ENCODE assay signal across 8 cellular contexts in the genomic region with DNA sequence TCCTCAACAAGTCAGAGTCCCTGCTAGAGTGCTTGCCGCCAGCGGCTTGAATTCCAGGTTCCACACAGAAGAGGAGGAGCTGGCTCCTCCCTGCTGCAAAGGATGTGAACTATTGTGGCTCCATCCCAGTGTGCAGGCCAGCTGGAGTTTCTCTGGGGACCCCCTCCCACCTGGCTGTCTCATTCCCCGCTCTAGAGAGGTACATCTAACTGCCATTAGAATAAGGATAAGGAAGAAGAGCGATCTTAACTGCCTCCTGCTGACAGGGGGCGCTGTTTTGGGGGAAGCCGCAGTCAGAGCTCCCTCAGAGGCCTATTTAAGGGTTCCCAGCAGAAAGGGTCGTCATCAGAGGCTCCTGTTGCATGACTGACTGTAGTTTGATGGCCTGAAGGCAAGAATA. TPM values are rescaled to one million over a fixed set of nuclear protein-coding genes. Genes with fewer than 3 reads are reported as not detected.
A peak's percentile ranks its signal among the peaks of the same experiment; 100 is the strongest.
DNase-seq lines count a peak whose midpoint lies in the region; ATAC-seq, FAIRE-seq and TF ChIP-seq lines count a peak whose summit lies in the region.

No MANE protein-coding gene starts in this region.

- no TSS peak for BruUV-seq in HepG2 (replicated peaks; lab: Mats Ljungman, UMichigan)

- POLR2A ChIA-PET in HepG2 (lab: Yijun Ruan, JAX), result no interaction called here

- no peaks in the 10 kb centered on the region for H3K9me3 ChIP-seq in HepG2 (ENCODE audit: low read length)
- no peaks in the 10 kb centered on the region for H3K9me3 ChIP-seq in right lobe of liver

- no peak overlapping the region for H3K9ac ChIP-seq in HepG2 (ENCODE audit: insufficient read depth, low read depth, low read length)

- FAIRE-seq in HepG2 (lab: Jason Lieb, UNC), result no peak
- FAIRE-seq in urothelium cell line (lab: Jason Lieb, UNC), result no peak

- TF ChIP-seq EP300 in HepG2 (IDR thresholded peaks at IDR 0.05; ENCODE audit: low read depth in 2 of 2, low read length in 2 of 2) (no peak), HepG2 (CRISPR knock-in tag; IDR thresholded peaks at IDR 0.05; ENCODE audit: borderline replicate concordance) (no peak)

- in situ Hi-C loops in HepG2 (cut with HindIII; ENCODE audit: extremely low pct_ligation_motif_present, low pct_unique_long_range_greater_than_20kb), result no loop called here

- H3K27ac ChIP-seq in HepG2 (ENCODE audit: extremely low read length, insufficient read depth, low read length) (no peak overlapping the region), right lobe of liver (no peak overlapping the region), foreskin keratinocyte (no peak overlapping the region)

- H4K20me1 ChIP-seq in HepG2 (ENCODE audit: insufficient read depth, low read length), result no peaks in the 10 kb centered on the region

- no peak; the same call in 2 of the 3 replicates for ATAC-seq in HepG2
- ATAC-seq in right lobe of liver, result no peak
- no peak for ATAC-seq in foreskin keratinocyte
- no peak for ATAC-seq in GM19452 (IDR thresholded peaks at IDR 0.05; ENCODE audit: unreplicated experiment)

- no peak for DNase-seq in HepG2 (ENCODE audit: low spot score)
- no peak for DNase-seq in right lobe of liver
- peak; percentile 14 for DNase-seq in RKO (ENCODE audit: low spot score)
- peak in 1 of 2 donors; percentile 1 for DNase-seq in foreskin keratinocyte
- DNase-seq in urothelium cell line (ENCODE audit: low spot score), result no peak
- no peak for DNase-seq in AG08396 (ENCODE audit: low spot score)
- no peak for DNase-seq in SIG-M5 treated with dmso at 0.1 percent for 504 hours (lab: John Stamatoyannopoulos, UW; ENCODE audit: unreplicated experiment)

- no peak overlapping the region for H2AFZ ChIP-seq in HepG2 (ENCODE audit: low read length)

- H3K4me2 ChIP-seq in HepG2 (ENCODE audit: low read depth, low read length), result no peak overlapping the region

- no peak for TF ChIP-seq RAD21 in HepG2 (CRISPR knock-in tag; IDR thresholded peaks at IDR 0.05)

- no peaks in the 10 kb centered on the region for H3K27me3 ChIP-seq in HepG2 (ENCODE audit: control insufficient read depth in 1 of 2, insufficient read depth in 2 of 2, low read length in 2 of 2)
- no peaks in the 10 kb centered on the region for H3K27me3 ChIP-seq in right lobe of liver
- H3K27me3 ChIP-seq in foreskin keratinocyte, result peaks cover 14% of the 10 kb centered on the region

- TF ChIP-seq POLR2A in HepG2 (IDR thresholded peaks at IDR 0.05; ENCODE audit: insufficient read depth in 1 of 2, low read depth in 2 of 2, low read length in 2 of 2) (no peak), right lobe of liver (IDR thresholded peaks at IDR 0.05) (no peak)

- TF ChIP-seq CTCF in HepG2 (CRISPR knock-in tag; IDR thresholded peaks at IDR 0.05), result peak; percentile 38
- TF ChIP-seq CTCF in right lobe of liver (IDR thresholded peaks at IDR 0.05), result peak in 1 of 4 donors; percentile 7
- peak; percentile 59 for TF ChIP-seq CTCF in foreskin keratinocyte (conservative IDR thresholded peaks at IDR 0.05)

- H3K4me3 ChIP-seq in HepG2 (replicated peaks in 1 of 3; ENCODE audit: insufficient read depth in 1 of 3, low read depth in 2 of 3, low read length in 3 of 3) (no peak overlapping the region), right lobe of liver (no peak overlapping the region)

- H3K36me3 ChIP-seq in HepG2 (replicated peaks in 1 of 2; ENCODE audit: control insufficient read depth in 1 of 2, insufficient read depth in 2 of 2, low read length in 2 of 2) (no peaks in the 10 kb centered on the region), right lobe of liver (no peaks in the 10 kb centered on the region)

- no peaks in the 10 kb centered on the region for H3K4me1 ChIP-seq in HepG2 (ENCODE audit: insufficient read depth, low read length)
- no peaks in the 10 kb centered on the region for H3K4me1 ChIP-seq in right lobe of liver
- no peaks in the 10 kb centered on the region for H3K4me1 ChIP-seq in foreskin keratinocyte

- intact Hi-C loops in HepG2 (cut with micrococcal nuclease; ENCODE audit: unreplicated experiment), result no loop called here
- intact Hi-C loops in right lobe of liver (cut with DNase I), result no loop called here

- CTCF ChIA-PET in HepG2 (lab: Yijun Ruan, JAX; ENCODE audit: low intra/inter-chr PET ratio, low total read pairs), result no interaction called here

- WGBS in HepG2 (ENCODE audit: low lambda C conversion rate), result 26% methylated on average over 7 of the region's 7 CpGs
- 64% methylated on average over 4 of the region's 7 CpGs for WGBS in right lobe of liver (ENCODE audit: insufficient coverage, low coverage, low lambda C conversion rate, missing lambda C conversion rate)

- H3K79me2 ChIP-seq in HepG2 (ENCODE audit: insufficient read depth, low read length), result no peaks in the 10 kb centered on the region

TF ChIP-seq in HepG2, 621 proteins besides CTCF, POLR2A, EP300 and RAD21:
- no peak for TF ChIP-seq SRY (CRISPR knock-in tag; IDR thresholded peaks at IDR 0.05)
- no peak for TF ChIP-seq HDAC1 (CRISPR knock-in tag; IDR thresholded peaks at IDR 0.05)
- no peak for TF ChIP-seq ZNF484 (CRISPR knock-in tag; IDR thresholded peaks at IDR 0.05; ENCODE audit: borderline replicate concordance, low read depth)
- TF ChIP-seq HES4 (CRISPR knock-in tag; IDR thresholded peaks at IDR 0.05; ENCODE audit: borderline replicate concordance), result no peak
- no peak for TF ChIP-seq ZFP36L2 (CRISPR knock-in tag; IDR thresholded peaks at IDR 0.05)
- TF ChIP-seq ZSCAN31 (CRISPR knock-in tag; IDR thresholded peaks at IDR 0.05; ENCODE audit: low read depth), result no peak

RNA-seq across cellular contexts. Expression of a gene that starts 40.8 kb away (rescaled TPM):
- not detected in 2 replicates for total RNA-seq in HepG2 (2016; rRNA removed; fragmentation: Illumina TruSeq; extraction: Trizol)
- under 0.01 TPM in 1 of 2 replicates, not detected in the other for total RNA-seq in HepG2 (2016; cell fraction: cytosol; rRNA removed; fragmentation: Illumina TruSeq; extraction: Trizol; ENCODE audit: low read depth)
- not detected in 2 replicates for total RNA-seq in HepG2 (2016; cell fraction: insoluble cytoplasmic fraction; rRNA removed; fragmentation: Illumina TruSeq; extraction: Trizol)
- total RNA-seq in HepG2 (2016; cell fraction: membrane; rRNA removed; fragmentation: Illumina TruSeq; extraction: Trizol), result not detected in 2 replicates
- not detected in 2 replicates for total RNA-seq in HepG2 (2016; cell fraction: nucleus; rRNA removed; fragmentation: Illumina TruSeq; extraction: Trizol)
- polyA plus RNA-seq in HepG2 (2011; rRNA removed), result not detected in 2 replicates
- polyA plus RNA-seq in HepG2 (2011; cell fraction: cytosol; rRNA removed), result not detected in 2 replicates
- polyA plus RNA-seq in HepG2 (2011; cell fraction: nucleus; rRNA removed), result not detected in 2 replicates
- not detected in 2 replicates for polyA plus RNA-seq in HepG2 (2012)
- polyA plus RNA-seq in HepG2 (2016; cell fraction: cytosol; fragmentation: Illumina TruSeq; extraction: Trizol; ENCODE audit: low read depth), result not detected in 2 replicates
- polyA plus RNA-seq in HepG2 (2016; cell fraction: insoluble cytoplasmic fraction; fragmentation: Illumina TruSeq; extraction: Trizol; ENCODE audit: low read depth), result not detected in 2 replicates
- not detected in 2 replicates for polyA plus RNA-seq in HepG2 (2016; cell fraction: membrane; fragmentation: Illumina TruSeq; extraction: Trizol; ENCODE audit: low read depth)
- not detected in 2 replicates for polyA plus RNA-seq in HepG2 (2016; cell fraction: nucleus; fragmentation: Illumina TruSeq; extraction: Trizol; ENCODE audit: insufficient read depth, low read depth)
- polyA minus RNA-seq in HepG2 (2011; rRNA and poly(A)+ RNA removed; ENCODE audit: low replicate concordance), result 4.0 TPM in 1 of 2 replicates, not detected in the other
- polyA minus RNA-seq in HepG2 (2011; cell fraction: cytosol; rRNA and poly(A)+ RNA removed), result not detected in 2 replicates
- polyA minus RNA-seq in HepG2 (2011; cell fraction: nucleus; rRNA and poly(A)+ RNA removed), result not detected in 2 replicates
- total RNA-seq in right lobe of liver, result under 1 TPM in 5 of 6 experiments, not detected in 1; 0.02 to 0.87 (median 0.09) TPM
- not detected in 2 replicates for total RNA-seq in foreskin keratinocyte
- polyA plus RNA-seq in foreskin keratinocyte, result 0.10 TPM in 1 of 2 replicates, not detected in the other
